ENCODE assay signal across 1 cellular context in genomic region chr7:151427705-151428392, GRCh38.
TF ChIP-seq lines count a peak whose summit lies in the region.

No MANE protein-coding gene starts in this region.

TF ChIP-seq in HCT116, 20 proteins besides CTCF, POLR2A, EP300 and RAD21 (continued from another document):
- TF ChIP-seq EZH2 (IDR thresholded peaks at IDR 0.05), result no peak
- TF ChIP-seq TCF7L2 (IDR thresholded peaks at IDR 0.05; ENCODE audit: borderline replicate concordance, extremely low read depth, insufficient read depth, insufficient read length), result no peak
- TF ChIP-seq CEBPB (IDR thresholded peaks at IDR 0.05; ENCODE audit: low read depth), result no peak
- no peak for TF ChIP-seq MAX (IDR thresholded peaks at IDR 0.05)
